In genomic region chr22:42869463-42869862, GRCh38 we compare ENCODE assay signal across 19 cellular contexts.
"Had no signal": no experiment of that assay in that cellular context is flagged by ENCODE, and none has a peak within 500 bp of the region (broad histone marks: within the 10 kb centered on the region; RNA-seq: fewer than 3 reads in every experiment).

No MANE protein-coding gene starts in this region.

- H3K4me3 ChIP-seq: heart right ventricle, right lobe of liver, SK-N-MC, tibial nerve, uterus had no signal

- H3K9me3 Mint-ChIP-seq: activated B cell treated with CpG ODN at 0.5 μM for 24 hours; activated T-cell treated with anti-CD3 and anti-CD28 coated beads, Interleukin-2, amount 50 U/mL, for 4 hours; central memory CD8-positive, alpha-beta T cell; dendritic cell treated with granulocyte-macrophage colony-stimulating factor and Interleukin-4, amounts not matched to agents 40 ng/mL and 50 ng/mL, for 4 days; effector memory CD8-positive, alpha-beta T cell; memory B cell; natural killer cell treated with Interleukin-12 subunit alpha and Interleukin-12 subunit beta and Interleukin-15 and Interleukin-18, amount 100 ng/mL, for 72 hours had no signal

- ATAC-seq: activated CD8-positive, alpha-beta T cell treated with anti-CD3 and anti-CD28 coated beads for 36 hours; activated T-cell treated with anti-CD3 and anti-CD28 coated beads, Interleukin-2, amount 50 U/mL, for 4 hours; effector memory CD8-positive, alpha-beta T cell; natural killer cell treated with Interleukin-12 subunit alpha and Interleukin-12 subunit beta and Interleukin-15 and Interleukin-18, amount 100 ng/mL, for 72 hours had no signal

- H3K27ac Mint-ChIP-seq: activated B cell treated with CpG ODN at 0.5 μM for 24 hours; activated CD8-positive, alpha-beta T cell treated with anti-CD3 and anti-CD28 coated beads for 36 hours; dendritic cell treated with granulocyte-macrophage colony-stimulating factor and Interleukin-4, amounts not matched to agents 40 ng/mL and 50 ng/mL, for 4 days; effector memory CD8-positive, alpha-beta T cell; memory B cell; natural killer cell treated with Interleukin-12 subunit alpha and Interleukin-12 subunit beta and Interleukin-15 and Interleukin-18, amount 100 ng/mL, for 72 hours; progenitor cell of endocrine pancreas had no signal

- H3K27ac ChIP-seq: SK-N-MC, uterus had no signal

- H3K27me3 Mint-ChIP-seq: activated B cell treated with CpG ODN at 0.5 μM for 24 hours; activated CD8-positive, alpha-beta T cell treated with anti-CD3 and anti-CD28 coated beads for 36 hours; central memory CD8-positive, alpha-beta T cell; dendritic cell treated with granulocyte-macrophage colony-stimulating factor and Interleukin-4, amounts not matched to agents 40 ng/mL and 50 ng/mL, for 4 days; effector memory CD8-positive, alpha-beta T cell; memory B cell; natural killer cell treated with Interleukin-12 subunit alpha and Interleukin-12 subunit beta and Interleukin-15 and Interleukin-18, amount 100 ng/mL, for 72 hours; progenitor cell of endocrine pancreas had no signal

- DNase-seq: activated B cell treated with CpG ODN at 0.5 μM for 24 hours; activated CD4-positive, alpha-beta T cell treated with anti-CD3 and anti-CD28 coated beads for 48 hours; activated CD8-positive, alpha-beta T cell treated with anti-CD3 and anti-CD28 coated beads for 36 hours; activated effector memory CD4-positive, alpha-beta T cell treated with Interleukin-2 at 50 U/mL for 16 hours; activated naive CD4-positive, alpha-beta T cell treated with anti-CD3 and anti-CD28 coated beads, Interleukin-2, amount 50 U/mL, for 16 hours; activated T-cell treated with anti-CD3 and anti-CD28 coated beads, Interleukin-2, amount 50 U/mL, for 4 hours; effector memory CD8-positive, alpha-beta T cell; foreskin melanocyte; stimulated activated CD4-positive, alpha-beta T cell treated with anti-CD3 and anti-CD28 coated beads, Interleukin-1b, Interleukin-23, amount 100 ng/mL, for 48 hours had no signal

- H3K36me3 ChIP-seq: uterus had no signal

- H3K27me3 ChIP-seq: heart right ventricle, right lobe of liver, tibial nerve, uterus had no signal

- H3K4me3 Mint-ChIP-seq: activated B cell treated with CpG ODN at 0.5 μM for 24 hours; activated CD8-positive, alpha-beta T cell treated with anti-CD3 and anti-CD28 coated beads for 36 hours; activated T-cell treated with anti-CD3 and anti-CD28 coated beads, Interleukin-2, amount 50 U/mL, for 4 hours; central memory CD8-positive, alpha-beta T cell; dendritic cell treated with granulocyte-macrophage colony-stimulating factor and Interleukin-4, amounts not matched to agents 40 ng/mL and 50 ng/mL, for 4 days; effector memory CD8-positive, alpha-beta T cell; memory B cell; natural killer cell treated with Interleukin-12 subunit alpha and Interleukin-12 subunit beta and Interleukin-15 and Interleukin-18, amount 100 ng/mL, for 72 hours had no signal

- H3K9me3 ChIP-seq: heart right ventricle, right lobe of liver, tibial nerve, uterus had no signal

- H3K4me1 ChIP-seq: uterus had no signal
